In genomic region chr11:44556735-44557409, GRCh38 we compare ENCODE assay signal across 8 cellular contexts. TPM values are rescaled to one million over a fixed set of nuclear protein-coding genes. Genes with fewer than 3 reads are reported as not detected.
DNase-seq lines count a peak whose midpoint lies in the region; ATAC-seq and TF ChIP-seq lines count a peak whose summit lies in the region.

No MANE protein-coding gene starts in this region.

- DNase-seq in NCI-H748 (lab: John Stamatoyannopoulos, UW; ENCODE audit: unreplicated experiment) (peak; percentile 24), NCI-H748 treated with DMSO at 0.1 percent for 48 hours (lab: John Stamatoyannopoulos, UW) (no peak), SJSA1 (ENCODE audit: low read depth in 1 of 2, low spot score in 2 of 2) (peak; percentile 69), cardiac muscle cell (ENCODE audit: low read depth in 1 of 2, low spot score in 1 of 2) (peak; percentile 68 to 70), renal cortical epithelial cell (ENCODE audit: low read depth) (peak; percentile 44)
- peak in 1 of 2 donors; percentile 67 for DNase-seq in activated naive CD4-positive, alpha-beta T cell treated with anti-CD3 and anti-CD28 coated beads, Interleukin-2, amount 50 U/mL, for 72 hours (ENCODE audit: low spot score in 2 of 2)

- peak overlapping the region; percentile 31 to 81 for H3K27ac Mint-ChIP-seq in activated naive CD4-positive, alpha-beta T cell treated with anti-CD3 and anti-CD28 coated beads, Interleukin-2, amount 50 U/mL, for 72 hours

- no peaks in the 10 kb centered on the region for H3K36me3 Mint-ChIP-seq in activated naive CD4-positive, alpha-beta T cell treated with anti-CD3 and anti-CD28 coated beads, Interleukin-2, amount 50 U/mL, for 72 hours

- no peaks in the 10 kb centered on the region for H3K4me1 ChIP-seq in SJSA1 (replicated peaks)
- no peaks in the 10 kb centered on the region for H3K4me1 ChIP-seq in cardiac muscle cell (ENCODE audit: low read depth)

- H3K27ac ChIP-seq in SJSA1 (no peak overlapping the region), cardiac muscle cell (no peak overlapping the region)

- peak; percentile 73 for TF ChIP-seq CTCF in cardiac muscle cell (IDR thresholded peaks at IDR 0.05; ENCODE audit: low read depth, low read length)

- H3K36me3 ChIP-seq in SJSA1 (no peaks in the 10 kb centered on the region), cardiac muscle cell (no peaks in the 10 kb centered on the region)

- H3K4me3 ChIP-seq in SJSA1, result no peak overlapping the region
- H3K4me3 ChIP-seq in cardiac muscle cell, result no peak overlapping the region

- peaks cover 1% of the 10 kb centered on the region in 2 donors for H3K9me3 Mint-ChIP-seq in activated naive CD4-positive, alpha-beta T cell treated with anti-CD3 and anti-CD28 coated beads, Interleukin-2, amount 50 U/mL, for 72 hours

- H3K9me3 ChIP-seq in SJSA1 (replicated peaks) (peaks cover 4% of the 10 kb centered on the region; the same call in 1 of the 2 replicates), cardiac muscle cell (ENCODE audit: low read depth) (no peaks in the 10 kb centered on the region)

- H3K27me3 ChIP-seq in SJSA1 (replicated peaks) (no peaks in the 10 kb centered on the region), cardiac muscle cell (no peaks in the 10 kb centered on the region)

- ATAC-seq in HG03159 (IDR thresholded peaks at IDR 0.05; ENCODE audit: unreplicated experiment) (peak; percentile 50), HG03039 (IDR thresholded peaks at IDR 0.05; ENCODE audit: unreplicated experiment) (no peak)
- peak; percentile 72 to 80 for ATAC-seq in activated naive CD4-positive, alpha-beta T cell treated with anti-CD3 and anti-CD28 coated beads, Interleukin-2, amount 50 U/mL, for 72 hours

RNA-seq across cellular contexts. Expression of gene CD82, which starts 8.6 kb away (rescaled TPM):
- 14.5 and 15.5 TPM in 2 replicates for total RNA-seq in SJSA1 (2014; rRNA removed; shearing (Covaris generic))
- 100 to 1,000 TPM; 270 to 324 TPM for total RNA-seq in activated naive CD4-positive, alpha-beta T cell treated with anti-CD3 and anti-CD28 coated beads, Interleukin-2, amount 50 U/mL, for 72 hours
- total RNA-seq in cardiac muscle cell (8.0 and 14.8 TPM in 2 replicates), renal cortical epithelial cell (22.3 and 49.7 TPM in 2 replicates)
- polyA plus RNA-seq in cardiac muscle cell, result 33.9 and 59.7 TPM in 2 replicates
